Comparison of ENCODE assay signal across 2 cellular contexts in the genomic region with DNA sequence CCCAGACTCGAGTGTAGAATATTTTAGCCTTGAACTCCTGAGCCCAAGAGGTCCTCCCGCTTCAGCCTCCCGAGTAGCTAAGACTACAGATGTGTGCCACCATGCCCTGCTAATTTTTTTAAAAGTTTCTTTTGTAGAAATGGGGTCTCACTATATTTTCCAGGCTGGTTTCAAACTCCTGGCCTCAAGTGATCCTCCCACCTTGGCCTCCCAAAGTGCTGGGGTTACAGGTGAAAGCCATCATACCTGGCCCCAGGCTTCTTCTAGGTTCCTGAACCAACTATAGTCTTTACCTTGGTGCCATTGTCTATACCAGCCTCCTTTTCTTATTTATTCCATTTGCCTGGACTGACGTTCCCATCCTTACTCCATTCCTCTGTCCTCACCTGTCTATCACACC.
TF ChIP-seq lines count a peak whose summit lies in the region.

No MANE protein-coding gene starts in this region.

TF ChIP-seq in SK-N-SH treated with all-trans-retinoic acid at 6 μM for 48 hours, 23 proteins besides CTCF, POLR2A, EP300 and RAD21 (continued from another document):
- TF ChIP-seq, protein P1, sequence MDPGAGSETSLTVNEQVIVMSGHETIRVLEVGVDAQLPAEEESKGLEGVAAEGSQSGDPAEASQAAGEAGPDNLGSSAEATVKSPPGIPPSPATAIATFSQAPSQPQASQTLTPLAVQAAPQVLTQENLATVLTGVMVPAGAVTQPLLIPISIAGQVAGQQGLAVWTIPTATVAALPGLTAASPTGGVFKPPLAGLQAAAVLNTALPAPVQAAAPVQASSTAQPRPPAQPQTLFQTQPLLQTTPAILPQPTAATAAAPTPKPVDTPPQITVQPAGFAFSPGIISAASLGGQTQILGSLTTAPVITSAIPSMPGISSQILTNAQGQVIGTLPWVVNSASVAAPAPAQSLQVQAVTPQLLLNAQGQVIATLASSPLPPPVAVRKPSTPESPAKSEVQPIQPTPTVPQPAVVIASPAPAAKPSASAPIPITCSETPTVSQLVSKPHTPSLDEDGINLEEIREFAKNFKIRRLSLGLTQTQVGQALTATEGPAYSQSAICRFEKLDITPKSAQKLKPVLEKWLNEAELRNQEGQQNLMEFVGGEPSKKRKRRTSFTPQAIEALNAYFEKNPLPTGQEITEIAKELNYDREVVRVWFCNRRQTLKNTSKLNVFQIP (CRISPR knock-in tag; IDR thresholded peaks at IDR 0.05; ENCODE audit: borderline replicate concordance, low read depth): no peak
- TF ChIP-seq PPARA (CRISPR knock-in tag; IDR thresholded peaks at IDR 0.05; ENCODE audit: borderline replicate concordance): no peak
- TF ChIP-seq ZNF8 (CRISPR knock-in tag; IDR thresholded peaks at IDR 0.05): no peak
- TF ChIP-seq ZNF70 (CRISPR knock-in tag; IDR thresholded peaks at IDR 0.05): no peak
- TF ChIP-seq ZFP30 (CRISPR knock-in tag; IDR thresholded peaks at IDR 0.05): no peak
- TF ChIP-seq ZNF565 (CRISPR knock-in tag; conservative IDR thresholded peaks at IDR 0.05; ENCODE audit: low read depth): no peak
- TF ChIP-seq GLIS3 (CRISPR knock-in tag; IDR thresholded peaks at IDR 0.05): no peak
- TF ChIP-seq TCF4 (CRISPR knock-in tag; IDR thresholded peaks at IDR 0.05; ENCODE audit: borderline replicate concordance): no peak
- TF ChIP-seq, protein P2, sequence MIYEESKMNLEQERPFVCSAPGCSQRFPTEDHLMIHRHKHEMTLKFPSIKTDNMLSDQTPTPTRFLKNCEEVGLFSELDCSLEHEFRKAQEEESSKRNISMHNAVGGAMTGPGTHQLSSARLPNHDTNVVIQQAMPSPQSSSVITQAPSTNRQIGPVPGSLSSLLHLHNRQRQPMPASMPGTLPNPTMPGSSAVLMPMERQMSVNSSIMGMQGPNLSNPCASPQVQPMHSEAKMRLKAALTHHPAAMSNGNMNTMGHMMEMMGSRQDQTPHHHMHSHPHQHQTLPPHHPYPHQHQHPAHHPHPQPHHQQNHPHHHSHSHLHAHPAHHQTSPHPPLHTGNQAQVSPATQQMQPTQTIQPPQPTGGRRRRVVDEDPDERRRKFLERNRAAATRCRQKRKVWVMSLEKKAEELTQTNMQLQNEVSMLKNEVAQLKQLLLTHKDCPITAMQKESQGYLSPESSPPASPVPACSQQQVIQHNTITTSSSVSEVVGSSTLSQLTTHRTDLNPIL (CRISPR knock-in tag; IDR thresholded peaks at IDR 0.05; ENCODE audit: low read depth): no peak
- TF ChIP-seq ARNTL (CRISPR knock-in tag; IDR thresholded peaks at IDR 0.05; ENCODE audit: borderline replicate concordance, low read depth): no peak
- no peak for TF ChIP-seq RARB (CRISPR knock-in tag; IDR thresholded peaks at IDR 0.05)
- no peak for TF ChIP-seq SNAI2 (CRISPR knock-in tag; IDR thresholded peaks at IDR 0.05)
- TF ChIP-seq, protein P3, sequence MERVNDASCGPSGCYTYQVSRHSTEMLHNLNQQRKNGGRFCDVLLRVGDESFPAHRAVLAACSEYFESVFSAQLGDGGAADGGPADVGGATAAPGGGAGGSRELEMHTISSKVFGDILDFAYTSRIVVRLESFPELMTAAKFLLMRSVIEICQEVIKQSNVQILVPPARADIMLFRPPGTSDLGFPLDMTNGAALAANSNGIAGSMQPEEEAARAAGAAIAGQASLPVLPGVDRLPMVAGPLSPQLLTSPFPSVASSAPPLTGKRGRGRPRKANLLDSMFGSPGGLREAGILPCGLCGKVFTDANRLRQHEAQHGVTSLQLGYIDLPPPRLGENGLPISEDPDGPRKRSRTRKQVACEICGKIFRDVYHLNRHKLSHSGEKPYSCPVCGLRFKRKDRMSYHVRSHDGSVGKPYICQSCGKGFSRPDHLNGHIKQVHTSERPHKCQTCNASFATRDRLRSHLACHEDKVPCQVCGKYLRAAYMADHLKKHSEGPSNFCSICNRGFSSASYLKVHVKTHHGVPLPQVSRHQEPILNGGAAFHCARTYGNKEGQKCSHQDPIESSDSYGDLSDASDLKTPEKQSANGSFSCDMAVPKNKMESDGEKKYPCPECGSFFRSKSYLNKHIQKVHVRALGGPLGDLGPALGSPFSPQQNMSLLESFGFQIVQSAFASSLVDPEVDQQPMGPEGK (CRISPR knock-in tag; IDR thresholded peaks at IDR 0.05; ENCODE audit: borderline replicate concordance): no peak
- TF ChIP-seq OSR1 (CRISPR knock-in tag; IDR thresholded peaks at IDR 0.05): no peak

TF ChIP-seq in SK-N-SH, 30 proteins besides CTCF, POLR2A, EP300 and RAD21 (continued from another document):
- TF ChIP-seq, protein P4, sequence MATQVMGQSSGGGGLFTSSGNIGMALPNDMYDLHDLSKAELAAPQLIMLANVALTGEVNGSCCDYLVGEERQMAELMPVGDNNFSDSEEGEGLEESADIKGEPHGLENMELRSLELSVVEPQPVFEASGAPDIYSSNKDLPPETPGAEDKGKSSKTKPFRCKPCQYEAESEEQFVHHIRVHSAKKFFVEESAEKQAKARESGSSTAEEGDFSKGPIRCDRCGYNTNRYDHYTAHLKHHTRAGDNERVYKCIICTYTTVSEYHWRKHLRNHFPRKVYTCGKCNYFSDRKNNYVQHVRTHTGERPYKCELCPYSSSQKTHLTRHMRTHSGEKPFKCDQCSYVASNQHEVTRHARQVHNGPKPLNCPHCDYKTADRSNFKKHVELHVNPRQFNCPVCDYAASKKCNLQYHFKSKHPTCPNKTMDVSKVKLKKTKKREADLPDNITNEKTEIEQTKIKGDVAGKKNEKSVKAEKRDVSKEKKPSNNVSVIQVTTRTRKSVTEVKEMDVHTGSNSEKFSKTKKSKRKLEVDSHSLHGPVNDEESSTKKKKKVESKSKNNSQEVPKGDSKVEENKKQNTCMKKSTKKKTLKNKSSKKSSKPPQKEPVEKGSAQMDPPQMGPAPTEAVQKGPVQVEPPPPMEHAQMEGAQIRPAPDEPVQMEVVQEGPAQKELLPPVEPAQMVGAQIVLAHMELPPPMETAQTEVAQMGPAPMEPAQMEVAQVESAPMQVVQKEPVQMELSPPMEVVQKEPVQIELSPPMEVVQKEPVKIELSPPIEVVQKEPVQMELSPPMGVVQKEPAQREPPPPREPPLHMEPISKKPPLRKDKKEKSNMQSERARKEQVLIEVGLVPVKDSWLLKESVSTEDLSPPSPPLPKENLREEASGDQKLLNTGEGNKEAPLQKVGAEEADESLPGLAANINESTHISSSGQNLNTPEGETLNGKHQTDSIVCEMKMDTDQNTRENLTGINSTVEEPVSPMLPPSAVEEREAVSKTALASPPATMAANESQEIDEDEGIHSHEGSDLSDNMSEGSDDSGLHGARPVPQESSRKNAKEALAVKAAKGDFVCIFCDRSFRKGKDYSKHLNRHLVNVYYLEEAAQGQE (IDR thresholded peaks at IDR 0.05; ENCODE audit: low read depth, low read length): no peak
- TF ChIP-seq FOXJ3 (CRISPR knock-in tag; IDR thresholded peaks at IDR 0.05): no peak
- TF ChIP-seq, protein P5, sequence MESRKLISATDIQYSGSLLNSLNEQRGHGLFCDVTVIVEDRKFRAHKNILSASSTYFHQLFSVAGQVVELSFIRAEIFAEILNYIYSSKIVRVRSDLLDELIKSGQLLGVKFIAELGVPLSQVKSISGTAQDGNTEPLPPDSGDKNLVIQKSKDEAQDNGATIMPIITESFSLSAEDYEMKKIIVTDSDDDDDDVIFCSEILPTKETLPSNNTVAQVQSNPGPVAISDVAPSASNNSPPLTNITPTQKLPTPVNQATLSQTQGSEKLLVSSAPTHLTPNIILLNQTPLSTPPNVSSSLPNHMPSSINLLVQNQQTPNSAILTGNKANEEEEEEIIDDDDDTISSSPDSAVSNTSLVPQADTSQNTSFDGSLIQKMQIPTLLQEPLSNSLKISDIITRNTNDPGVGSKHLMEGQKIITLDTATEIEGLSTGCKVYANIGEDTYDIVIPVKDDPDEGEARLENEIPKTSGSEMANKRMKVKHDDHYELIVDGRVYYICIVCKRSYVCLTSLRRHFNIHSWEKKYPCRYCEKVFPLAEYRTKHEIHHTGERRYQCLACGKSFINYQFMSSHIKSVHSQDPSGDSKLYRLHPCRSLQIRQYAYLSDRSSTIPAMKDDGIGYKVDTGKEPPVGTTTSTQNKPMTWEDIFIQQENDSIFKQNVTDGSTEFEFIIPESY (IDR thresholded peaks at IDR 0.05; ENCODE audit: borderline replicate concordance, low read depth): no peak
- no peak for TF ChIP-seq GATA2 (CRISPR knock-in tag; IDR thresholded peaks at IDR 0.05)
- TF ChIP-seq NFIC (IDR thresholded peaks at IDR 0.05; ENCODE audit: borderline replicate concordance): no peak
- TF ChIP-seq TCF12 (IDR thresholded peaks at IDR 0.05): no peak
- no peak for TF ChIP-seq ELF1 (IDR thresholded peaks at IDR 0.05)
- no peak for TF ChIP-seq CHD2 (IDR thresholded peaks at IDR 0.05; ENCODE audit: low read length, partially characterized antibody)
- no peak for TF ChIP-seq MXI1 (IDR thresholded peaks at IDR 0.05; ENCODE audit: low read depth, low read length)
TF ChIP-seq in SK-N-SH: peak in this region for 0.
